Comparison of ENCODE assay signal across 33 cellular contexts in the genomic region with DNA sequence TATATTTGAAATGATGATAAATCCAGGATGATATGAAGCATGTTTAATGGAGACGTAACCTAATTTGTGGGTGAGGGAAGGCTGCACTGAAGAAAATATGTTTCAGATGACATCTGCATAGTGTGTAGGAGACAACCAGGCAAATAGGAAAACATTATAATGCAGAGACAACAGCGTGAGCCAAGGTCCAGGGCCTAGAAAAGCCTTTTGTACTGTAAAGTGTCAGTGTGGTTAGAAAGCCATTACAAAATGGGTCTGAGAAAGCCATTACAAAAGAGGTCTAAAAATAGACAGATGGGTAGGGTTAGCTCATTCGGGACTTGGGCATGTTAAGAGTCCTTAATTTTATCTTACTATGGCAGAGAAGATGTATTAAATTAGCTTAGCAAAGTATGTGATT. TPM values are rescaled to one million over a fixed set of nuclear protein-coding genes. Genes with fewer than 3 reads are reported as not detected.
"Had no signal": no experiment of that assay in that cellular context is flagged by ENCODE, and none has a peak within 500 bp of the region (broad histone marks: within the 10 kb centered on the region; RNA-seq: fewer than 3 reads in every experiment).

No MANE protein-coding gene starts in this region.

- H3K36me3 ChIP-seq: colonic mucosa, sigmoid colon, transverse colon had no signal

- H3K4me3 Mint-ChIP-seq: activated B cell treated with CpG ODN at 0.5 μM for 24 hours; activated CD4-positive, alpha-beta T cell treated with anti-CD3 and anti-CD28 coated beads for 36 hours; activated naive CD8-positive, alpha-beta T cell treated with anti-CD3 and anti-CD28 coated beads for 36 hours; activated T-cell treated with anti-CD3 and anti-CD28 coated beads, Interleukin-2, amount 50 U/mL, for 4 hours; central memory CD8-positive, alpha-beta T cell; effector memory CD8-positive, alpha-beta T cell; natural killer cell; stimulated activated naive B cell treated with anti-CD40 and anti-IgM and Interleukin-4, amounts not matched to agents 10 μg/mL and 1 μg/mL and 100 μg/mL, for 72 hours had no signal

- H3K36me3 Mint-ChIP-seq: natural killer cell; stimulated activated naive B cell treated with anti-CD40 and anti-IgM and Interleukin-4, amounts not matched to agents 10 μg/mL and 1 μg/mL and 100 μg/mL, for 72 hours had no signal

- H3K27me3 Mint-ChIP-seq: activated B cell treated with CpG ODN at 0.5 μM for 24 hours; activated CD4-positive, alpha-beta T cell treated with anti-CD3 and anti-CD28 coated beads for 36 hours; activated naive CD8-positive, alpha-beta T cell treated with anti-CD3 and anti-CD28 coated beads for 36 hours; central memory CD8-positive, alpha-beta T cell; effector memory CD8-positive, alpha-beta T cell; stimulated activated naive B cell treated with anti-CD40 and anti-IgM and Interleukin-4, amounts not matched to agents 10 μg/mL and 1 μg/mL and 100 μg/mL, for 72 hours had no signal

- H3K4me1 ChIP-seq: breast epithelium, colonic mucosa, sigmoid colon, transverse colon had no signal

- H3K27ac Mint-ChIP-seq: activated B cell treated with CpG ODN at 0.5 μM for 24 hours; activated CD4-positive, alpha-beta T cell treated with anti-CD3 and anti-CD28 coated beads for 36 hours; activated naive CD8-positive, alpha-beta T cell treated with anti-CD3 and anti-CD28 coated beads for 36 hours; activated T-helper 2 cell treated with anti-CD3 and anti-CD28 coated beads, Interferon-gamma antibody, Interleukin-2, Interleukin-4, amounts not matched to agents 10 μg/mL and 5 μg/mL and 100 μg/mL, durations not matched to agents 14 hours and 24 hours and 36 hours; effector memory CD8-positive, alpha-beta T cell; natural killer cell; stimulated activated naive B cell treated with anti-CD40 and anti-IgM and Interleukin-4, amounts not matched to agents 10 μg/mL and 1 μg/mL and 100 μg/mL, for 72 hours had no signal

- H3K27me3 ChIP-seq: breast epithelium, colonic mucosa, dorsolateral prefrontal cortex, sigmoid colon, transverse colon had no signal

- ATAC-seq: activated CD4-positive, alpha-beta T cell treated with anti-CD3 and anti-CD28 coated beads for 36 hours; activated T-cell treated with anti-CD3 and anti-CD28 coated beads, Interleukin-2, amount 50 U/mL, for 4 hours; effector memory CD8-positive, alpha-beta T cell; esophagus mucosa; left cardiac atrium; natural killer cell; stimulated activated naive B cell treated with anti-CD40 and anti-IgM and Interleukin-4, amounts not matched to agents 10 μg/mL and 1 μg/mL and 100 μg/mL, for 72 hours had no signal

- DNase-seq: activated B cell treated with CpG ODN at 0.5 μM for 24 hours; activated CD4-positive, alpha-beta T cell treated with anti-CD3 and anti-CD28 coated beads for 36 hours; activated CD4-positive, alpha-beta T cell treated with anti-CD3 and anti-CD28 coated beads, Interleukin-2, amount 50 U/mL, for 48 hours; activated CD8-positive, alpha-beta memory T cell treated with anti-CD3 and anti-CD28 coated beads, Interleukin-2, amount 50 U/mL, for 48 hours; activated naive CD4-positive, alpha-beta T cell; activated naive CD8-positive, alpha-beta T cell treated with anti-CD3 and anti-CD28 coated beads for 36 hours; activated T-cell treated with anti-CD3 and anti-CD28 coated beads, Interleukin-2, amount 50 U/mL, for 4 hours; colonic mucosa; dorsolateral prefrontal cortex; effector memory CD8-positive, alpha-beta T cell; foreskin melanocyte; hippocampal formation; islet precursor cell; left cardiac atrium; midbrain; natural killer cell; sigmoid colon; stimulated activated CD4-positive, alpha-beta T cell treated with anti-CD3 and anti-CD28 coated beads, Interleukin-15, amount 100 ng/mL, for 24 hours; stimulated activated CD4-positive, alpha-beta T cell treated with anti-CD3 and anti-CD28 coated beads, Interleukin-2, amount 100 ng/mL, for 48 hours; stimulated activated CD8-positive, alpha-beta memory T cell treated with anti-CD3 and anti-CD28 coated beads, Interleukin-4, amount 100 ng/mL, for 48 hours; stimulated activated naive B cell treated with anti-CD40 and anti-IgM and Interleukin-4, amounts not matched to agents 10 μg/mL and 1 μg/mL and 100 μg/mL, for 72 hours; transverse colon had no signal

- H3K4me1 Mint-ChIP-seq: activated B cell treated with CpG ODN at 0.5 μM for 24 hours; activated CD4-positive, alpha-beta T cell treated with anti-CD3 and anti-CD28 coated beads for 36 hours; activated naive CD8-positive, alpha-beta T cell treated with anti-CD3 and anti-CD28 coated beads for 36 hours; central memory CD8-positive, alpha-beta T cell; natural killer cell; stimulated activated naive B cell treated with anti-CD40 and anti-IgM and Interleukin-4, amounts not matched to agents 10 μg/mL and 1 μg/mL and 100 μg/mL, for 72 hours had no signal

- H3K27ac ChIP-seq: breast epithelium, colonic mucosa, dorsolateral prefrontal cortex, sigmoid colon, transverse colon had no signal

- H3K9me3 ChIP-seq: colonic mucosa, sigmoid colon, transverse colon had no signal

- H3K4me2 ChIP-seq: smooth muscle cell had no signal

- H3K4me3 ChIP-seq: breast epithelium, colonic mucosa, dorsolateral prefrontal cortex, sigmoid colon, smooth muscle cell, transverse colon had no signal

RNA-seq across cellular contexts. Expression of a gene that starts 14.9 kb away (rescaled TPM):
- total RNA-seq: activated B cell treated with CpG ODN at 0.5 μM for 24 hours; activated CD4-positive, alpha-beta T cell treated with anti-CD3 and anti-CD28 coated beads for 36 hours; activated CD8-positive, alpha-beta memory T cell treated with anti-CD3 and anti-CD28 coated beads for 36 hours; activated naive CD8-positive, alpha-beta T cell treated with anti-CD3 and anti-CD28 coated beads for 36 hours; breast epithelium; endothelial cell of umbilical vein; esophagus mucosa; left cardiac atrium; osteoblast; posterior vena cava; renal cortical epithelial cell; smooth muscle cell had no signal
- polyA plus RNA-seq: endothelial cell of umbilical vein, liver, smooth muscle cell had no signal
